10 cellular contexts compared by ENCODE assay signal in genomic region chr15:43666177-43666576, GRCh38. TPM values are rescaled to one million over a fixed set of nuclear protein-coding genes. Genes with fewer than 3 reads are reported as not detected.
"Had no signal": no experiment of that assay in that cellular context is flagged by ENCODE, and none has a peak within 500 bp of the region (broad histone marks: within the 10 kb centered on the region; RNA-seq: fewer than 3 reads in every experiment).

No MANE protein-coding gene starts in this region.

RNA-seq across cellular contexts. Expression of gene CKMT1A, which starts 27.5 kb away (rescaled TPM):
- total RNA-seq: left lobe of liver; left ventricle myocardium inferior; lung microvascular endothelial cell; mononuclear cell; myocyte; naive thymus-derived CD4-positive, alpha-beta T cell had no signal
- polyA plus RNA-seq: immature natural killer cell; liver; naive thymus-derived CD4-positive, alpha-beta T cell had no signal

RNA-seq across cellular contexts. Expression of gene STRC, which starts 47.6 kb away (rescaled TPM):
- total RNA-seq: left ventricle myocardium inferior, left ventricle myocardium superior, lower lobe of right lung, lung microvascular endothelial cell had no signal
- polyA plus RNA-seq: immature natural killer cell; naive thymus-derived CD4-positive, alpha-beta T cell had no signal
